In genomic region chr3:128590948-128591347, GRCh38 we compare ENCODE assay signal across 11 cellular contexts. TPM values are rescaled to one million over a fixed set of nuclear protein-coding genes. Genes with fewer than 3 reads are reported as not detected.
DNase-seq lines count a peak whose midpoint lies in the region; ATAC-seq and TF ChIP-seq lines count a peak whose summit lies in the region.
"Had no signal": no experiment of that assay in that cellular context is flagged by ENCODE, and none has a peak within 500 bp of the region (broad histone marks: within the 10 kb centered on the region; RNA-seq: fewer than 3 reads in every experiment).

No MANE protein-coding gene starts in this region.

- H3K9me3 ChIP-seq in IMR-90 (ENCODE audit: control insufficient read depth, insufficient read depth, low read length) = no peaks in the 10 kb centered on the region

- H3K4ac ChIP-seq in IMR-90 (ENCODE audit: low read depth, low read length) = no peak overlapping the region
- no peak overlapping the region for H3K4ac ChIP-seq in mesendoderm (ENCODE audit: low read depth, low read length)

- H2BK20ac ChIP-seq in IMR-90 (ENCODE audit: low read depth, low read length) = no peak overlapping the region

- no peaks in the 10 kb centered on the region for H4K20me1 ChIP-seq in IMR-90 (ENCODE audit: insufficient read depth, low read length)

- CTCF ChIA-PET in IMR-90 (lab: Yijun Ruan, JAX) = no interaction called here

- TF ChIP-seq POLR2A in IMR-90 (IDR thresholded peaks at IDR 0.05; ENCODE audit: low read depth, low read length) = no peak

- 0 out of 2 replicates have a peak, but pooled peaks have one; percentile 2 for TF ChIP-seq CTCF in IMR-90 (conservative IDR thresholded peaks at IDR 0.05; ENCODE audit: low read depth, low read length)

- H4K8ac ChIP-seq in IMR-90 (ENCODE audit: low read depth in 2 of 2, low read length in 2 of 2) (no peak overlapping the region), mesendoderm (ENCODE audit: low read depth, low read length) (no peak overlapping the region)

- H3K79me2 ChIP-seq in mesendoderm (ENCODE audit: control insufficient read depth, insufficient read depth, low read length) = no peaks in the 10 kb centered on the region

- in situ Hi-C loops in IMR-90 (cut with MboI; ENCODE audit: low sequenced_read_pairs) = loop anchor here (5.0 to 10.0 kb wide), 2 partner anchors 416 to 494 kb away; no protein-coding TSS in a partner anchor

- no peak overlapping the region for H4K91ac ChIP-seq in IMR-90 (ENCODE audit: insufficient read depth, low read depth, low read length)

- H3K4me3 ChIP-seq in IMR-90 (ENCODE audit: insufficient read depth, low read depth, low read length) = no peak overlapping the region
- no peak overlapping the region for H3K4me3 ChIP-seq in mesendoderm (ENCODE audit: low read length)
- H3K4me3 ChIP-seq: PC-9 had no signal

- H3K18ac ChIP-seq in IMR-90 (ENCODE audit: low read depth, low read length) (no peak overlapping the region), mesendoderm (ENCODE audit: low read length) (no peak overlapping the region)

- H3K4me2 ChIP-seq in IMR-90 (ENCODE audit: low read depth, low read length) (no peak overlapping the region), mesendoderm (ENCODE audit: low read length) (no peak overlapping the region)
- H3K4me2 ChIP-seq: PC-9 had no signal

- H3K56ac ChIP-seq in IMR-90 (ENCODE audit: extremely low read depth, insufficient read depth, low read length) (no peak overlapping the region), mesendoderm (ENCODE audit: low read length) (no peak overlapping the region)

- no peak overlapping the region for H2BK5ac ChIP-seq in IMR-90 (ENCODE audit: low read depth, low read length, poor library complexity, severe bottlenecking)
- H2BK5ac ChIP-seq in mesendoderm (ENCODE audit: low read length) = no peak overlapping the region

- ATAC-seq in IMR-90 (ENCODE audit: low read depth) (no peak), HG03342 (IDR thresholded peaks at IDR 0.05; ENCODE audit: unreplicated experiment) (no peak), GM21723 (IDR thresholded peaks at IDR 0.05; ENCODE audit: unreplicated experiment) (no peak), GM18858 (IDR thresholded peaks at IDR 0.05; ENCODE audit: unreplicated experiment) (no peak)
- ATAC-seq: sciatic nerve had no signal

- no peaks in the 10 kb centered on the region for H3K9me1 ChIP-seq in IMR-90 (ENCODE audit: insufficient read depth, low read length)

- H3K79me1 ChIP-seq in IMR-90 (ENCODE audit: low read depth in 1 of 2, low read length in 2 of 2) = no peaks in the 10 kb centered on the region
- no peaks in the 10 kb centered on the region for H3K79me1 ChIP-seq in mesendoderm (ENCODE audit: low read length)

- H2AFZ ChIP-seq in IMR-90 (replicated peaks; ENCODE audit: low read length, poor library complexity) = no peak overlapping the region
- H2AFZ ChIP-seq: PC-9 had no signal

- H3K36me3 ChIP-seq in IMR-90 (ENCODE audit: control insufficient read depth, insufficient read depth, low read length) (no peaks in the 10 kb centered on the region), mesendoderm (ENCODE audit: control insufficient read depth, insufficient read depth, low read length) (no peaks in the 10 kb centered on the region)

- no peak overlapping the region for H3K14ac ChIP-seq in IMR-90 (replicated peaks; ENCODE audit: low read depth, low read length)

- DNase-seq in GF-D8 (lab: John Stamatoyannopoulos, UW) (peak; percentile 68), IMR-90 (no peak), UCSD-AML1 (lab: John Stamatoyannopoulos, UW; ENCODE audit: unreplicated experiment) (peak; percentile 56), mesendoderm (peak; percentile 81)
- DNase-seq: activated naive CD4-positive, alpha-beta T cell treated with anti-CD3 and anti-CD28 coated beads, Interleukin-2, amount 10 ng/mL, durations not matched to agents 7 days and 5 days; NCI-H2081 treated with DMSO at 0.1 percent for 48 hours; PC-9 had no signal

- BruUV-seq in IMR-90 (replicated peaks; lab: Mats Ljungman, UMichigan) = no TSS peak

- H2BK15ac ChIP-seq in IMR-90 (ENCODE audit: low read depth, low read length) = no peak overlapping the region
- no peak overlapping the region for H2BK15ac ChIP-seq in mesendoderm (replicated peaks; ENCODE audit: low read depth)

- no peak for TF ChIP-seq RAD21 in IMR-90 (IDR thresholded peaks at IDR 0.05; ENCODE audit: low read length)

- WGBS in IMR-90 (ENCODE audit: extremely low coverage in 2 of 2, insufficient read length in 1 of 2), 2 experiments = no CpG with 5 or more reads among the region's 8 CpGs
- no CpG with 5 or more reads among the region's 8 CpGs for WGBS in mesendoderm (ENCODE audit: extremely low coverage, insufficient coverage, low lambda C conversion rate)

- H3K4me1 ChIP-seq in IMR-90 (ENCODE audit: control insufficient read depth, insufficient read depth, low read length) = no peaks in the 10 kb centered on the region
- H3K4me1 ChIP-seq in mesendoderm (ENCODE audit: control insufficient read depth, low read depth, low read length) = no peaks in the 10 kb centered on the region

- POLR2A ChIA-PET in IMR-90 (lab: Charles Lee; ENCODE audit: unreplicated experiment) = no interaction called here

- H2BK120ac ChIP-seq in IMR-90 (ENCODE audit: low read depth, low read length) = no peak overlapping the region
- no peak overlapping the region for H2BK120ac ChIP-seq in mesendoderm (ENCODE audit: low read depth, low read length)

- intact Hi-C loops in IMR-90 (cut with micrococcal nuclease) = no loop called here

- H3K27me3 ChIP-seq in IMR-90 (ENCODE audit: control insufficient read depth, insufficient read depth, low read length) (peaks cover 3% of the 10 kb centered on the region), mesendoderm (ENCODE audit: insufficient read depth, low read length, poor library complexity) (no peaks in the 10 kb centered on the region)

- H3K23ac ChIP-seq in IMR-90 (ENCODE audit: low read depth, low read length) (no peak overlapping the region), mesendoderm (ENCODE audit: low read length) (no peak overlapping the region)

- no peak overlapping the region for H3K9ac ChIP-seq in IMR-90 (ENCODE audit: low read depth, low read length)
- H3K9ac ChIP-seq in mesendoderm (ENCODE audit: low read length) = no peak overlapping the region

- H4K5ac ChIP-seq in IMR-90 (ENCODE audit: low read depth, low read length) (no peak overlapping the region), mesendoderm (ENCODE audit: low read length) (no peak overlapping the region)

- H3K27ac ChIP-seq in IMR-90 (ENCODE audit: insufficient read depth, low read length) = no peak overlapping the region
- H3K27ac ChIP-seq in mesendoderm (ENCODE audit: low read depth, low read length) = no peak overlapping the region
- H3K27ac ChIP-seq: PC-9 had no signal

- dilution Hi-C loops in IMR-90 (cut with HindIII; ENCODE audit: low sequenced_read_pairs, unreplicated experiment) = no loop called here

- no peak overlapping the region for H2AK9ac ChIP-seq in IMR-90 (replicated peaks; ENCODE audit: low read depth, low read length, poor library complexity)

- no peak overlapping the region for H2AK5ac ChIP-seq in IMR-90 (ENCODE audit: low read depth, low read length)
- no peak overlapping the region for H2AK5ac ChIP-seq in mesendoderm (ENCODE audit: low read length)

TF ChIP-seq in IMR-90, 13 proteins besides CTCF, POLR2A, EP300 and RAD21:
- TF ChIP-seq MAZ (IDR thresholded peaks at IDR 0.05; ENCODE audit: borderline replicate concordance, low read depth, low read length) = no peak
- no peak for TF ChIP-seq ELK1 (IDR thresholded peaks at IDR 0.05; ENCODE audit: borderline replicate concordance, low read depth, low read length)
- TF ChIP-seq RCOR1 (IDR thresholded peaks at IDR 0.05; ENCODE audit: insufficient replicate concordance, low read length) = no peak
- no peak for TF ChIP-seq FOS (IDR thresholded peaks at IDR 0.05; ENCODE audit: low read depth, low read length)
- TF ChIP-seq MXI1 (IDR thresholded peaks at IDR 0.05; ENCODE audit: borderline replicate concordance, low read depth, low read length) = no peak

RNA-seq across cellular contexts. Expression of gene RPN1, which starts 59.7 kb away (rescaled TPM):
- total RNA-seq in IMR-90 (2012; rRNA removed) = 592 and 736 TPM in 2 replicates
- polyA plus RNA-seq in IMR-90 (2012; rRNA removed) = 246 and 252 TPM in 2 replicates
- polyA plus RNA-seq in IMR-90 (2012; cell fraction: cytosol; rRNA removed) = 162 and 186 TPM in 2 replicates
- 66.2 and 125 TPM in 2 replicates for polyA plus RNA-seq in IMR-90 (2012; cell fraction: nucleus; rRNA removed; ENCODE audit: low replicate concordance)
- 156 TPM for polyA plus RNA-seq in mesendoderm (2013, experiment 1 of 2)
- polyA plus RNA-seq in mesendoderm (2013, experiment 2 of 2) = 160 TPM
